In the genomic region with DNA sequence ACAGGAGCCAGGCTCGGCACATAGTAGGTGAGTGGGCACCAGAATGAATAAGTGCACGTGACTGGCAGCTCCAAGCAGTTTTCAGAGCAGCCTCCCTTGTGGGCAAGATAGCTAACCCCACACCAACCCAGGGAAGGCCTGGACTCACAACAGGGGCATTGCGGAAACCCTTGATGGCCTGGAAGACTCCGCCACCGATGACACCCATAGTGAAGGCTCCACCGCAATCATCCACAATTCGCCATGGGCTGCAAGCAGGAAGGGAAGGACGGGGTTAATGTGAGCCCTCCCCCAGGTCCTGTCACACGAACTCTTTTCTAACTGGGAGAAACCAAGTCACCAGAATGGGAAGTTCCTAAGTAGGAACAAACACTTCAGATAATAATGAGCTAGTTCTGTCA, we compare ENCODE assay signal across 8 cellular contexts. TPM values are rescaled to one million over a fixed set of nuclear protein-coding genes. Genes with fewer than 3 reads are reported as not detected.
DNase-seq lines count a peak whose midpoint lies in the region; ATAC-seq, FAIRE-seq and TF ChIP-seq lines count a peak whose summit lies in the region.

No MANE protein-coding gene starts in this region.

- H3K4me3 Mint-ChIP-seq in activated naive CD4-positive, alpha-beta T cell treated with anti-CD3 and anti-CD28 coated beads for 36 hours, result peak overlapping the region; percentile 81

- no peaks in the 10 kb centered on the region for H3K27me3 Mint-ChIP-seq in activated naive CD4-positive, alpha-beta T cell treated with anti-CD3 and anti-CD28 coated beads for 36 hours (ENCODE audit: low read depth)

- intact Hi-C loops in activated naive CD4-positive, alpha-beta T cell treated with anti-CD3 and anti-CD28 coated beads for 36 hours (cut with micrococcal nuclease), result loop anchor here (1.0 to 5.0 kb wide), 7 partner anchors 23 to 270 kb away; a partner anchor contains a TSS

- CTCF ChIA-PET in activated naive CD4-positive, alpha-beta T cell treated with anti-CD3 and anti-CD28 coated beads for 36 hours (lab: Charles Lee), result interaction anchor here (0.6 to 1.0 kb wide), 2 partner anchors 41 to 205 kb away, joined by 3 read pairs; no protein-coding TSS in a partner anchor

- ATAC-seq in GM21515 (IDR thresholded peaks at IDR 0.05; ENCODE audit: unreplicated experiment), result no peak

- no peak for FAIRE-seq in urothelium cell line (lab: Jason Lieb, UNC)

- H3K27ac Mint-ChIP-seq in activated naive CD4-positive, alpha-beta T cell treated with anti-CD3 and anti-CD28 coated beads for 36 hours, result peak overlapping the region; percentile 94

- peaks cover 29% of the 10 kb centered on the region for H3K4me1 Mint-ChIP-seq in activated naive CD4-positive, alpha-beta T cell treated with anti-CD3 and anti-CD28 coated beads for 36 hours (ENCODE audit: low read depth)

- no peak for DNase-seq in activated naive CD4-positive, alpha-beta T cell treated with anti-CD3 and anti-CD28 coated beads for 36 hours
- no peak for DNase-seq in activated naive CD4-positive, alpha-beta T cell (lab: John Stamatoyannopoulos, UW)
- peak; percentile 17 for DNase-seq in glomerular visceral epithelial cell (ENCODE audit: extremely low spot score)
- DNase-seq in middle frontal gyrus (ENCODE audit: extremely low spot score, low spot score), result no peak
- no peak for DNase-seq in urothelium cell line (ENCODE audit: low spot score)

- H3K36me3 Mint-ChIP-seq in activated naive CD4-positive, alpha-beta T cell treated with anti-CD3 and anti-CD28 coated beads for 36 hours (ENCODE audit: low read depth), result peaks cover 6% of the 10 kb centered on the region

- peak overlapping the region; percentile 58 to 71 (median 61) for H3K4me3 ChIP-seq in skin epidermis

- H3K27ac ChIP-seq in VCaP (peak overlapping the region; percentile 74), skin epidermis (peak overlapping the region in 18 of 21 experiments; percentile 80 to 95 (median 90))

- no peak for TF ChIP-seq CTCF in VCaP (conservative IDR thresholded peaks at IDR 0.05)

- no peaks in the 10 kb centered on the region for H3K9me3 Mint-ChIP-seq in activated naive CD4-positive, alpha-beta T cell treated with anti-CD3 and anti-CD28 coated beads for 36 hours

RNA-seq across cellular contexts. Expression of a gene that starts 1.0 kb away (rescaled TPM):
- 10 to 100 TPM; 88.0 to 94.9 TPM for total RNA-seq in activated naive CD4-positive, alpha-beta T cell treated with anti-CD3 and anti-CD28 coated beads for 36 hours

RNA-seq across cellular contexts. Expression of a gene that starts 1.1 kb away (rescaled TPM):
- 10 to 100 TPM; 86.8 to 94.5 TPM for total RNA-seq in activated naive CD4-positive, alpha-beta T cell treated with anti-CD3 and anti-CD28 coated beads for 36 hours

RNA-seq across cellular contexts. Expression of a gene that starts 14.8 kb away (rescaled TPM):
- total RNA-seq in activated naive CD4-positive, alpha-beta T cell treated with anti-CD3 and anti-CD28 coated beads for 36 hours, result 10 to 100 TPM; 23.9 to 26.7 TPM

RNA-seq across cellular contexts. Expression of a gene that starts 22.2 kb away (rescaled TPM):
- 100 to 1,000 TPM; 634 to 648 TPM for total RNA-seq in activated naive CD4-positive, alpha-beta T cell treated with anti-CD3 and anti-CD28 coated beads for 36 hours
